Comparison of ENCODE assay signal across 1 cellular context in the genomic region with DNA sequence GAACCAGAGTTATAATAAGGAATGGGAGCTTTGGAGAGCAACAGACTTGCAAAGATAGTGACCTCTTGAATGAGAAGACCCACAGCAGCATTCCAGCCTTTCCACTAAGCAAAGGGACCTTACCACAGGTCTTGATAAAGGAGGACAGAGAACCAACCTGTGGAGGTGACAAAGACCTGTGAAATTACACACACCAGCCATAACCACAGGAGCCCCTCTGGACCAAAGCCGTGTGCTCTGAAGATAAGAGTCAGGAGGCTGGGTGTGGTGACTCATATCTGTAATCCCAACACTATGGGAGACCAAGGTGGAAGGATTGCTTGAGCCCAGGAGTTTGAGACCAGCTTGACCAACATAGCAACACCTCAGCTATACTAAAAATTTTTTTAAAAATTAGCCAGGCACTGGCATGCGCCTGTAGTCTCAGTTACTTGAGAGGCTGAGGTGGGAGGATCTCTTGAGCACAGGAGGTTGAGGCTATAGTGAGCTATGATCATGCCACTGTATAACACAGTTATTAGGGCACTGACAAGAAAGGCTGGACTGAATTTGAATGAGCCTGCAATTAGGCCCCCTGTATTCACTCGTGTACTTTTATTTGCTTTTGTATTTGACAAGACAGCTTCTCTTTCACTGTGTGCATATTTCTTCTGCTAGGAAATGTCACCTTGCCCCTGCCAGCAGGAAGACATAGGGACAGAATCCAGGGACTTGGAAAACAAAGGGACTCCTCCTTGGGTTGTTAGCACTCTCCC.
TF ChIP-seq lines count a peak whose summit lies in the region.

No MANE protein-coding gene starts in this region.

TF ChIP-seq in K562, 482 proteins besides CTCF, POLR2A, EP300 and RAD21 (continued from another document and continues in another):
- peak; percentile 47 for TF ChIP-seq FOS (IDR thresholded peaks at IDR 0.05; ENCODE audit: extremely low read depth, insufficient read length)
- TF ChIP-seq ZC3H4 (CRISPR knock-in tag; IDR thresholded peaks at IDR 0.05; ENCODE audit: borderline replicate concordance), result no peak
- TF ChIP-seq SP2 (IDR thresholded peaks at IDR 0.05; ENCODE audit: extremely low read depth, low read depth, low read length, poor library complexity, severe bottlenecking), result no peak
- no peak for TF ChIP-seq PKNOX1 (IDR thresholded peaks at IDR 0.05)
- TF ChIP-seq PHB2 (IDR thresholded peaks at IDR 0.05; ENCODE audit: low read depth), result no peak
- TF ChIP-seq STAG1 (CRISPR knock-in tag; IDR thresholded peaks at IDR 0.05; ENCODE audit: borderline replicate concordance), result no peak
- TF ChIP-seq CTBP1 (IDR thresholded peaks at IDR 0.05; ENCODE audit: borderline replicate concordance), result peak; percentile 95
- TF ChIP-seq ZNF57 (CRISPR knock-in tag; IDR thresholded peaks at IDR 0.05), result no peak
- TF ChIP-seq RBM25 (IDR thresholded peaks at IDR 0.05; ENCODE audit: low read depth, low read length, severe bottlenecking), result no peak
- TF ChIP-seq NCOA4 (IDR thresholded peaks at IDR 0.05; ENCODE audit: partially characterized antibody), result no peak
- TF ChIP-seq ZNF77 (CRISPR knock-in tag; IDR thresholded peaks at IDR 0.05), result no peak
- TF ChIP-seq NR3C1 (CRISPR knock-in tag; IDR thresholded peaks at IDR 0.05), result no peak
- TF ChIP-seq, protein P1, sequence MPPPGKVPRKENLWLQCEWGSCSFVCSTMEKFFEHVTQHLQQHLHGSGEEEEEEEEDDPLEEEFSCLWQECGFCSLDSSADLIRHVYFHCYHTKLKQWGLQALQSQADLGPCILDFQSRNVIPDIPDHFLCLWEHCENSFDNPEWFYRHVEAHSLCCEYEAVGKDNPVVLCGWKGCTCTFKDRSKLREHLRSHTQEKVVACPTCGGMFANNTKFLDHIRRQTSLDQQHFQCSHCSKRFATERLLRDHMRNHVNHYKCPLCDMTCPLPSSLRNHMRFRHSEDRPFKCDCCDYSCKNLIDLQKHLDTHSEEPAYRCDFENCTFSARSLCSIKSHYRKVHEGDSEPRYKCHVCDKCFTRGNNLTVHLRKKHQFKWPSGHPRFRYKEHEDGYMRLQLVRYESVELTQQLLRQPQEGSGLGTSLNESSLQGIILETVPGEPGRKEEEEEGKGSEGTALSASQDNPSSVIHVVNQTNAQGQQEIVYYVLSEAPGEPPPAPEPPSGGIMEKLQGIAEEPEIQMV (tag; conservative IDR thresholded peaks at IDR 0.05; ENCODE audit: low read depth), result no peak
- no peak for TF ChIP-seq ZBTB26 (CRISPR knock-in tag; IDR thresholded peaks at IDR 0.05)
- no peak for TF ChIP-seq MCM3 (IDR thresholded peaks at IDR 0.05)
- peak; percentile 87 for TF ChIP-seq SOX6 (IDR thresholded peaks at IDR 0.05)
- TF ChIP-seq ATF1 (CRISPR knock-in tag; IDR thresholded peaks at IDR 0.05), result no peak
- TF ChIP-seq ATF1 (tag; IDR thresholded peaks at IDR 0.05), result peak; percentile 31; the same call in 1 of the 2 replicates
- TF ChIP-seq, protein P2, sequence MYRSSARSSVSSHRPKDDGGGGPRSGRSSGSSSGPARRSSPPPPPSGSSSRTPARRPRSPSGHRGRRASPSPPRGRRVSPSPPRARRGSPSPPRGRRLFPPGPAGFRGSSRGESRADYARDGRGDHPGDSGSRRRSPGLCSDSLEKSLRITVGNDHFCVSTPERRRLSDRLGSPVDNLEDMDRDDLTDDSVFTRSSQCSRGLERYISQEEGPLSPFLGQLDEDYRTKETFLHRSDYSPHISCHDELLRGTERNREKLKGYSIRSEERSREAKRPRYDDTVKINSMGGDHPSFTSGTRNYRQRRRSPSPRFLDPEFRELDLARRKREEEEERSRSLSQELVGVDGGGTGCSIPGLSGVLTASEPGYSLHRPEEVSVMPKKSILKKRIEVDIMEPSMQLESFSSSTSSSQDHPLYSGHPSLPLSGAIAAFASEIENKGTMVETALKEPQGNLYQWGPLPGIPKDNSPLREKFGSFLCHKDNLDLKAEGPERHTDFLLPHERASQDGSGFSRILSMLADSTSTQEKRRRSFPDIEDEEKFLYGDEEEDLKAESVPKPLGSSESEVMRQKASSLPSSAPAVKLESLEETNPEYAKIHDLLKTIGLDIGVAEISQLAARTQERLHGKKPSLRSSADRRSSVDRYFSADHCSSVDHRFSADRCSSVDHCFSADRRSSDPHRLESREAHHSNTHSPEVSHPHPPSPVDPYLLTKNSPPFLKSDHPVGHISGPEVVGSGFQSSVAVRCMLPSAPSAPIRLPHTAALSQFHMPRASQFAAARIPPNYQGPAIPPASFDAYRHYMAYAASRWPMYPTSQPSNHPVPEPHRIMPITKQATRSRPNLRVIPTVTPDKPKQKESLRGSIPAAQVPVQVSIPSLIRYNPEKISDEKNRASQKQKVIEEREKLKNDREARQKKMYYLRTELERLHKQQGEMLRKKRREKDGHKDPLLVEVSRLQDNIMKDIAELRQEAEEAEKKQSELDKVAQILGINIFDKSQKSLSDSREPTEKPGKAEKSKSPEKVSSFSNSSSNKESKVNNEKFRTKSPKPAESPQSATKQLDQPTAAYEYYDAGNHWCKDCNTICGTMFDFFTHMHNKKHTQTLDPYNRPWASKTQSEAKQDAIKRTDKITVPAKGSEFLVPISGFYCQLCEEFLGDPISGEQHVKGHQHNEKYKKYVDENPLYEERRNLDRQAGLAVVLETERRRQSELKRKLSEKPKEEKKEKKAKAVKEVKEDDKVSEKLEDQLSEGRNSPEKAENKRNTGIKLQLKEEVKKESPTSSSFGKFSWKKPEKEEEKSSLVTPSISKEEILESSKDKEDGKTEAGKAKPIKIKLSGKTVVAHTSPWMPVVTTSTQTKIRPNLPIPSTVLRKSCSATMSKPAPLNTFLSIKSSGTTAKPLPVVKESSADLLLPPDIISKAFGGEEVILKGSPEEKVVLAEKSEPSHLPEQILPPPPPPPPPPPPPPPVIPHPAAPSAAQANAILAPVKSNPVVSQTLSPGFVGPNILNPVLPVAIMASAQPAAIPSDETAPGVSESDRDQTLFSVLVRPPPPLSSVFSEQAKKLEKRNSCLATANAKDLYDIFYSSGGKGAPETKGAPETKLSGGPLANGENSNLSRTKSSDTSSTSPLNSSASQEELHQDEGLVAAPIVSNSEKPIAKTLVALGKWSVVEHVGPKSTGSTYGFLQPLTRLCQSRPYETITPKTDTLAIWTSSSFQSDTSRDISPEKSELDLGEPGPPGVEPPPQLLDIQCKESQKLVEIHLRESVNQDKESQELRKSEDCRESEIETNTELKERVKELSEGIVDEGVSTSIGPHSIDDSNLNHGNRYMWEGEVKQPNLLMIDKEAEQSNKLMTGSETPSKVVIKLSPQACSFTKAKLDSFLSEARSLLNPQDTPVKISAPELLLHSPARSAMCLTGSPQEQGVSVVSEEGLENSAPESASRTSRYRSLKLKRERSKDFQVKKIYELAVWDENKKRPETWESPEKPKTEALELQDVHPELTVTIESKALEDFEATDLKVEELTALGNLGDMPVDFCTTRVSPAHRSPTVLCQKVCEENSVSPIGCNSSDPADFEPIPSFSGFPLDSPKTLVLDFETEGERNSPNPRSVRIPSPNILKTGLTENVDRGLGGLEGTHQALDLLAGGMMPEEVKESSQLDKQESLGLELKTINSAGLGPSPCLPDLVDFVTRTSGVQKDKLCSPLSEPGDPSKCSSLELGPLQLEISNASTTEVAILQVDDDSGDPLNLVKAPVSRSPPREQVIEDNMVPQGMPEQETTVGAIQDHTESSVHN (IDR thresholded peaks at IDR 0.05; ENCODE audit: borderline replicate concordance in 1 of 2, low read depth in 1 of 2), result no peak
- no peak for TF ChIP-seq DLX4 (CRISPR knock-in tag; IDR thresholded peaks at IDR 0.05)
- TF ChIP-seq ZNF12 (CRISPR knock-in tag; IDR thresholded peaks at IDR 0.05), result no peak
- TF ChIP-seq ZZZ3 (IDR thresholded peaks at IDR 0.05), result no peak
- peak; percentile 73 to 81; a peak in 3 of 4 replicates for TF ChIP-seq KDM1A (IDR thresholded peaks at IDR 0.05)
- no peak for TF ChIP-seq SETDB1 (IDR thresholded peaks at IDR 0.05; ENCODE audit: low read length)
- peak; percentile 82 for TF ChIP-seq MGA (IDR thresholded peaks at IDR 0.05)
- no peak for TF ChIP-seq PTBP1 (IDR thresholded peaks at IDR 0.05; ENCODE audit: low read depth, low read length)
- 0 out of 2 replicates have a peak, but pooled peaks have one; percentile 37 for TF ChIP-seq ADNP (tag; IDR thresholded peaks at IDR 0.05)
- no peak for TF ChIP-seq ZNF583 (CRISPR knock-in tag; IDR thresholded peaks at IDR 0.05)
